ENCODE assay signal across 19 cellular contexts in the genomic region with DNA sequence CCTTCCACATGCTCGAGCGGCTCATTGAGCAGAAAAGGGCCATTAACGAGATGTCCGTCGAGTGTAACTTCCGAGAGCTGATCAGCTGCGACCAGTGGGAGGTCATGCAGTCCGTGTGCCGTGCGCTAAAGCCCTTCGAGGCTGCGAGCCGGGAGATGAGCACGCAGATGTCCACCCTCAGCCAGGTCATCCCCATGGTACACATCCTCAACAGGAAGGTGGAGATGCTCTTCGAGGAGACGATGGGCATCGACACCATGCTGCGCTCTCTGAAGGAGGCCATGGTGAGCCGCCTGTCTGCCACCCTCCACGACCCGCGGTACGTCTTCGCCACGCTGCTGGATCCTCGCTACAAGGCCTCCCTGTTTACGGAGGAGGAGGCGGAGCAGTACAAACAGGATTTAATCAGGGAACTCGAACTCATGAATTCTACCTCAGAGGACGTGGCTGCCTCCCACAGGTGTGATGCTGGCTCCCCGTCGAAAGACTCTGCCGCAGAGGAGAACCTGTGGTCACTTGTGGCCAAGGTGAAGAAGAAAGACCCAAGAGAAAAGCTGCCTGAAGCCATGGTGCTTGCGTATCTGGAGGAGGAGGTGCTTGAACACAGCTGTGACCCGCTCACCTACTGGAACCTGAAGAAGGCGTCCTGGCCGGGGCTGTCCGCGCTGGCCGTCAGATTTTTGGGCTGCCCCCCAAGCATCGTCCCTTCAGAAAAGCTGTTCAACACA. TPM values are rescaled to one million over a fixed set of nuclear protein-coding genes. Genes with fewer than 3 reads are reported as not detected.
DNase-seq lines count a peak whose midpoint lies in the region; ATAC-seq, FAIRE-seq and TF ChIP-seq lines count a peak whose summit lies in the region.
"Had no signal": no experiment of that assay in that cellular context is flagged by ENCODE, and none has a peak within 500 bp of the region (broad histone marks: within the 10 kb centered on the region; RNA-seq: fewer than 3 reads in every experiment).

No MANE protein-coding gene starts in this region.

- H3K36me3 ChIP-seq in right atrium auricular region (peaks cover 30% of the 10 kb centered on the region), GM12878 (ENCODE audit: control insufficient read depth in 2 of 2, insufficient read depth in 2 of 2, low read length in 1 of 2) (peaks cover 40 to 51% of the 10 kb centered on the region in 2 experiments)

- in situ Hi-C loops in GM12878 (cut with MboI), result no loop called here

- ATAC-seq in GM12878, result no peak
- no peak for ATAC-seq in HG03457 (IDR thresholded peaks at IDR 0.05; ENCODE audit: unreplicated experiment)
- ATAC-seq: CD8-positive, alpha-beta T cell; HepG2 had no signal

- H3K4me1 ChIP-seq in right atrium auricular region (no peaks in the 10 kb centered on the region), GM12878 (ENCODE audit: control insufficient read depth, insufficient read depth, low read length) (peaks cover 9% of the 10 kb centered on the region)

- TF ChIP-seq EP300 in GM12878 (IDR thresholded peaks at IDR 0.05; ENCODE audit: borderline replicate concordance in 1 of 2, control insufficient read depth in 1 of 2, low read depth in 2 of 2, low read length in 2 of 2), result no peak

- no peak overlapping the region for H3K4me3 ChIP-seq in right atrium auricular region
- H3K4me3 ChIP-seq in GM12878, result no peak overlapping the region
- H3K4me3 ChIP-seq: BLaER1 treated with 17β-estradiol and CSF1 and Interleukin-3, amounts not matched to agents 10 nM and 100 nM had no signal

- DNase-seq in cardiac septum (ENCODE audit: low spot score) (peak; percentile 54), right atrium auricular region (ENCODE audit: low spot score) (no peak), GM12878 (ENCODE audit: low read depth, low spot score) (no peak), left kidney (ENCODE audit: low read depth, low spot score) (peak; percentile 30), posterior vena cava (ENCODE audit: low spot score) (peak; percentile 65), NCI-H774 (lab: John Stamatoyannopoulos, UW) (no peak)
- no peak for DNase-seq in activated CD4-positive, alpha-beta T cell treated with anti-CD3 and anti-CD28 coated beads for 4 hours
- DNase-seq: CD8-positive, alpha-beta T cell; DMS 273 treated with DMSO at 0.1 percent for 48 hours; DMS53; DND-41; EL; H9 had no signal

- no peak overlapping the region for H2AFZ ChIP-seq in GM12878 (ENCODE audit: control insufficient read depth, low read depth, low read length)

- H4K20me1 ChIP-seq in GM12878 (ENCODE audit: control insufficient read depth, insufficient read depth), result no peaks in the 10 kb centered on the region

- FAIRE-seq in GM12878 (lab: Jason Lieb, UNC), result no peak
- FAIRE-seq: GM12891, GM19239, H1, HepG2 had no signal

- TF ChIP-seq POLR2A in GM12878 (IDR thresholded peaks at IDR 0.05; ENCODE audit: low read depth, low read length), result peak; percentile 28; the same call in 1 of the 2 replicates

- POLR2A ChIA-PET in GM12878 (lab: Charles Lee), result no interaction called here

- peaks cover 22% of the 10 kb centered on the region for H3K79me2 ChIP-seq in GM12878 (ENCODE audit: control insufficient read depth, insufficient read depth, low read length)

- CTCF ChIA-PET in GM12878 (lab: Yijun Ruan, JAX), result no interaction called here

- H3K4me2 ChIP-seq in GM12878 (ENCODE audit: control insufficient read depth, insufficient read depth), result no peak overlapping the region
- H3K4me2 ChIP-seq: BLaER1 treated with 17β-estradiol and CSF1 and Interleukin-3, amounts not matched to agents 10 nM and 100 nM had no signal

- intact Hi-C loops in cardiac septum (cut with DNase I) (no loop called here), GM12878 (cut with micrococcal nuclease; ENCODE audit: unreplicated experiment) (no loop called here), posterior vena cava (cut with DNase I) (loop anchor here in 1 of 2 donors (5.0 kb wide), 1 partner anchor 211 kb away; no protein-coding TSS in a partner anchor)

- H3K27ac ChIP-seq in right atrium auricular region (no peak overlapping the region), GM12878 (ENCODE audit: control insufficient read depth, insufficient read depth) (no peak overlapping the region)
- H3K27ac ChIP-seq: BLaER1 treated with 17β-estradiol and CSF1 and Interleukin-3, amounts not matched to agents 10 nM and 100 nM had no signal

- WGBS in GM12878 (ENCODE audit: insufficient coverage, insufficient replicate concordance, low lambda C conversion rate, missing lambda C conversion rate), result over 99% methylated on average over 40 of the region's 41 CpGs

- H3K9ac ChIP-seq in GM12878 (ENCODE audit: control insufficient read depth, insufficient read depth, low read length), result no peak overlapping the region
- H3K9ac ChIP-seq: BLaER1 treated with 17β-estradiol and CSF1 and Interleukin-3, amounts not matched to agents 10 nM and 100 nM had no signal

- H3K9me3 ChIP-seq in right atrium auricular region (no peaks in the 10 kb centered on the region), GM12878 (replicated peaks; ENCODE audit: control insufficient read depth, insufficient read depth, low read length) (peaks cover 2% of the 10 kb centered on the region; the same call in 1 of the 3 replicates)

- BruUV-seq in GM12878 (replicated peaks; lab: Mats Ljungman, UMichigan), result no TSS peak

- SMC1A ChIA-PET in GM12878 (lab: Charles Lee; ENCODE audit: uncharacterized antibody, unreplicated experiment), result no interaction called here

- H3K27me3 ChIP-seq in right atrium auricular region (no peaks in the 10 kb centered on the region), GM12878 (replicated peaks in 1 of 2; ENCODE audit: control insufficient read depth in 2 of 2, insufficient read depth in 2 of 2, low read length in 1 of 2) (no peaks in the 10 kb centered on the region)
- H3K27me3 ChIP-seq: BLaER1 treated with 17β-estradiol and CSF1 and Interleukin-3, amounts not matched to agents 10 nM and 100 nM had no signal

- no peak for TF ChIP-seq RAD21 in GM12878 (IDR thresholded peaks at IDR 0.05; ENCODE audit: insufficient read depth, low read depth, low read length)

- RAD21 ChIA-PET in GM12878 (lab: Charles Lee; ENCODE audit: unreplicated experiment), result no interaction called here

- TF ChIP-seq CTCF in right atrium auricular region (IDR thresholded peaks at IDR 0.05) (no peak), GM12878 (IDR thresholded peaks at IDR 0.05 in 2 of 3, conservative IDR thresholded peaks at IDR 0.05 in 1 of 3; ENCODE audit: control insufficient read depth in 2 of 3, extremely low read depth in 1 of 3, insufficient read depth in 1 of 3, low read depth in 3 of 3, low read length in 3 of 3) (no peak)

RNA-seq across cellular contexts. Expression of a gene that starts 31.7 kb away (rescaled TPM):
- 14.3 TPM for total RNA-seq in cardiac septum
- total RNA-seq in right atrium auricular region, result 10 to 100 TPM; 19.7 to 19.8 TPM
- total RNA-seq in GM12878 (2013; cell fraction: nucleolus; rRNA removed), result 43.7 and 49.4 TPM in 2 replicates
- 9.8 and 10.5 TPM in 2 replicates for total RNA-seq in GM12878 (2014; rRNA removed)
- 3.3 and 3.7 TPM in 2 replicates for total RNA-seq in GM12878 (2014; rRNA removed; fragmentation: Illumina TruSeq; extraction: Trizol)
- 15.8 and 16.6 TPM in 2 replicates for total RNA-seq in GM12878 (2021)
- polyA plus RNA-seq in GM12878 (2011; ENCODE audit: low read depth), result 4.7 TPM
- 2.2 and 5.2 TPM in 2 replicates for polyA plus RNA-seq in GM12878 (2011; rRNA removed)
- 7.2 and 10.1 TPM in 2 replicates for polyA plus RNA-seq in GM12878 (2011; cell fraction: cytosol; rRNA removed)
- 18.2 and 19.7 TPM in 2 replicates for polyA plus RNA-seq in GM12878 (2011; cell fraction: nucleus; rRNA removed)
- polyA plus RNA-seq in GM12878 (2012), result 12.4 and 15.1 TPM in 2 replicates
- 0.79 and 4.3 TPM in 2 replicates for polyA plus RNA-seq in GM12878 (2014; fragmentation: Illumina TruSeq; extraction: Trizol)
- under 1 TPM; 0.22 to 0.37 TPM for polyA plus RNA-seq in GM12878 (2014; fragmentation: Nextera tagmentation; extraction: Ambion mirVana)
- polyA plus RNA-seq in GM12878 (2014; rRNA removed), result 8.0 and 9.7 TPM in 2 replicates
- 10 to 100 TPM; 17.9 to 23.4 TPM for polyA plus RNA-seq in GM12878 (2016; fragmentation: Nextera tagmentation; extraction: Ambion mirVana)
- polyA minus RNA-seq in GM12878 (2011; rRNA and poly(A)+ RNA removed), result 6.0 and 20.6 TPM in 2 replicates
- polyA minus RNA-seq in GM12878 (2011; cell fraction: cytosol; rRNA and poly(A)+ RNA removed), result 3.6 and 4.7 TPM in 2 replicates
- 3.4 and 4.7 TPM in 2 replicates for polyA minus RNA-seq in GM12878 (2011; cell fraction: nucleus; rRNA and poly(A)+ RNA removed)
- total RNA-seq in posterior vena cava, result 10 to 100 TPM in 1 of 2 donors, 1 to 10 TPM in 1; 8.9 to 11.7 TPM

RNA-seq across cellular contexts. Expression of a gene that starts 31.9 kb away (rescaled TPM):
- total RNA-seq in cardiac septum (32.9 TPM), right atrium auricular region (10 to 100 TPM; 16.1 to 28.5 TPM), GM12878 (2014; rRNA removed) (37.9 and 49.5 TPM in 2 replicates), GM12878 (2014; rRNA removed; fragmentation: Illumina TruSeq; extraction: Trizol) (16.1 and 16.5 TPM in 2 replicates), GM12878 (2021) (40.6 and 48.1 TPM in 2 replicates), posterior vena cava (10 to 100 TPM; 27.5 to 45.4 TPM)
- 19.9 and 22.8 TPM in 2 replicates for total RNA-seq in GM12878 (2013; cell fraction: nucleolus; rRNA removed)
- polyA plus RNA-seq in GM12878 (2011; ENCODE audit: low read depth), result 17.3 TPM
- polyA plus RNA-seq in GM12878 (2011; rRNA removed) (8.4 and 14.0 TPM in 2 replicates), GM12878 (2014; fragmentation: Illumina TruSeq; extraction: Trizol) (3.2 and 11.9 TPM in 2 replicates), GM12878 (2014; fragmentation: Nextera tagmentation; extraction: Ambion mirVana) (10 to 100 TPM in 1 of 2 experiments, 1 to 10 TPM in 1; 9.4 to 15.0 TPM), GM12878 (2014; rRNA removed) (35.7 and 45.0 TPM in 2 replicates), GM12878 (2016; fragmentation: Nextera tagmentation; extraction: Ambion mirVana) (100 to 1,000 TPM in 1 of 2 experiments, 10 to 100 TPM in 1; 97.0 to 111 TPM)
- 22.4 and 29.3 TPM in 2 replicates for polyA plus RNA-seq in GM12878 (2011; cell fraction: cytosol; rRNA removed)
- 40.8 and 53.1 TPM in 2 replicates for polyA plus RNA-seq in GM12878 (2011; cell fraction: nucleus; rRNA removed)
- polyA plus RNA-seq in GM12878 (2012), result 33.5 and 34.5 TPM in 2 replicates
- 5.8 and 7.4 TPM in 2 replicates for polyA minus RNA-seq in GM12878 (2011; rRNA and poly(A)+ RNA removed)
- polyA minus RNA-seq in GM12878 (2011; cell fraction: cytosol; rRNA and poly(A)+ RNA removed), result 5.6 TPM in 2 replicates
- 5.1 and 8.7 TPM in 2 replicates for polyA minus RNA-seq in GM12878 (2011; cell fraction: nucleus; rRNA and poly(A)+ RNA removed)

RNA-seq across cellular contexts. Expression of a gene that starts 32.9 kb away (rescaled TPM):
- total RNA-seq in cardiac septum, result 6.2 TPM
- 1 to 10 TPM; 3.7 to 6.6 TPM for total RNA-seq in right atrium auricular region
- total RNA-seq in GM12878 (2013; cell fraction: nucleolus; rRNA removed), result 28.5 and 31.8 TPM in 2 replicates
- 14.1 and 14.7 TPM in 2 replicates for total RNA-seq in GM12878 (2014; rRNA removed)
- 9.0 and 9.9 TPM in 2 replicates for total RNA-seq in GM12878 (2014; rRNA removed; fragmentation: Illumina TruSeq; extraction: Trizol)
- total RNA-seq in GM12878 (2021), result 21.2 and 21.6 TPM in 2 replicates
- 7.8 TPM for polyA plus RNA-seq in GM12878 (2011; ENCODE audit: low read depth)
- 3.9 and 6.1 TPM in 2 replicates for polyA plus RNA-seq in GM12878 (2011; rRNA removed)
- polyA plus RNA-seq in GM12878 (2011; cell fraction: cytosol; rRNA removed), result 6.0 and 8.5 TPM in 2 replicates
- 10.7 and 13.5 TPM in 2 replicates for polyA plus RNA-seq in GM12878 (2011; cell fraction: nucleus; rRNA removed)
- 11.6 and 11.8 TPM in 2 replicates for polyA plus RNA-seq in GM12878 (2012)
- polyA plus RNA-seq in GM12878 (2014; fragmentation: Illumina TruSeq; extraction: Trizol), result 10.6 and 14.9 TPM in 2 replicates
- polyA plus RNA-seq in GM12878 (2014; fragmentation: Nextera tagmentation; extraction: Ambion mirVana), result 1 to 10 TPM; 2.3 to 2.7 TPM
- polyA plus RNA-seq in GM12878 (2014; rRNA removed), result 10.6 and 11.0 TPM in 2 replicates
- polyA plus RNA-seq in GM12878 (2016; fragmentation: Nextera tagmentation; extraction: Ambion mirVana), result 10 to 100 TPM; 14.9 to 16.8 TPM
- 8.4 and 11.6 TPM in 2 replicates for polyA minus RNA-seq in GM12878 (2011; rRNA and poly(A)+ RNA removed)
- 7.1 and 7.4 TPM in 2 replicates for polyA minus RNA-seq in GM12878 (2011; cell fraction: cytosol; rRNA and poly(A)+ RNA removed)
- polyA minus RNA-seq in GM12878 (2011; cell fraction: nucleus; rRNA and poly(A)+ RNA removed), result 4.6 and 9.8 TPM in 2 replicates
- 1 to 10 TPM; 7.3 to 8.5 TPM for total RNA-seq in posterior vena cava

RNA-seq across cellular contexts. Expression of a gene that starts 58.8 kb away (rescaled TPM):
- 18.0 TPM for total RNA-seq in cardiac septum
- total RNA-seq in right atrium auricular region, result 10 to 100 TPM; 17.7 to 20.8 TPM
- total RNA-seq in GM12878 (2013; cell fraction: nucleolus; rRNA removed), result 53.3 and 67.3 TPM in 2 replicates
- 15.2 and 16.4 TPM in 2 replicates for total RNA-seq in GM12878 (2014; rRNA removed)
- total RNA-seq in GM12878 (2014; rRNA removed; fragmentation: Illumina TruSeq; extraction: Trizol), result 11.7 and 12.3 TPM in 2 replicates
- 26.4 and 26.9 TPM in 2 replicates for total RNA-seq in GM12878 (2021)
- 6.0 TPM for polyA plus RNA-seq in GM12878 (2011; ENCODE audit: low read depth)
- polyA plus RNA-seq in GM12878 (2011; rRNA removed), result 4.1 and 4.8 TPM in 2 replicates
- 5.0 TPM in 2 replicates for polyA plus RNA-seq in GM12878 (2011; cell fraction: cytosol; rRNA removed)
- polyA plus RNA-seq in GM12878 (2011; cell fraction: nucleus; rRNA removed), result 30.6 and 48.0 TPM in 2 replicates
- 13.8 and 14.2 TPM in 2 replicates for polyA plus RNA-seq in GM12878 (2012)
- polyA plus RNA-seq in GM12878 (2014; fragmentation: Illumina TruSeq; extraction: Trizol), result 4.2 and 9.4 TPM in 2 replicates
- polyA plus RNA-seq in GM12878 (2014; fragmentation: Nextera tagmentation; extraction: Ambion mirVana), result 1 to 10 TPM in 1 of 2 experiments, under 1 TPM in 1; 0.90 to 2.1 TPM
- polyA plus RNA-seq in GM12878 (2014; rRNA removed), result 17.9 and 19.0 TPM in 2 replicates
- polyA plus RNA-seq in GM12878 (2016; fragmentation: Nextera tagmentation; extraction: Ambion mirVana), result 1 to 10 TPM; 2.9 to 3.2 TPM
- 7.3 and 10.7 TPM in 2 replicates for polyA minus RNA-seq in GM12878 (2011; rRNA and poly(A)+ RNA removed)
- 5.3 and 5.6 TPM in 2 replicates for polyA minus RNA-seq in GM12878 (2011; cell fraction: cytosol; rRNA and poly(A)+ RNA removed)
- 14.0 and 24.9 TPM in 2 replicates for polyA minus RNA-seq in GM12878 (2011; cell fraction: nucleus; rRNA and poly(A)+ RNA removed)
- total RNA-seq in posterior vena cava, result 10 to 100 TPM; 20.8 to 21.7 TPM

Comparison
In these comparisons a context has a peak if more than half of its experiments do, and no peak if none do; other contexts are left out.
1. DNase-seq: peak in cardiac septum (single experiment), left kidney (single experiment) and posterior vena cava (single experiment); none in right atrium auricular region (single experiment), GM12878 (single experiment), NCI-H774 (single experiment) and activated CD4-positive, alpha-beta T cell treated with anti-CD3 and anti-CD28 coated beads for 4 hours (0 of 2).